In genomic region chr5:96662725-96663513, GRCh38 we compare ENCODE assay signal across 8 cellular contexts.
DNase-seq lines count a peak whose midpoint lies in the region; ATAC-seq lines count a peak whose summit lies in the region.

No MANE protein-coding gene starts in this region.

- H3K9me3 ChIP-seq in mucosa of rectum (ENCODE audit: control insufficient read depth in 2 of 2, low read length in 2 of 2): no peaks in the 10 kb centered on the region

- H3K4me3 ChIP-seq in mucosa of rectum (ENCODE audit: low read length in 2 of 2): peak overlapping the region; percentile 94 to 97

- DNase-seq in COLO829 (ENCODE audit: low spot score) (peak; percentile 87), HK-2 (ENCODE audit: unreplicated experiment) (peak; percentile 85), NOMO-1 treated with DMSO at 0.1 percent for 48 hours (lab: John Stamatoyannopoulos, UW; ENCODE audit: unreplicated experiment) (peak; percentile 88), activated T-cell treated with anti-CD3 and anti-CD28 coated beads for 48 hours (ENCODE audit: low read depth) (peak; percentile 90), epithelial cell of prostate (ENCODE audit: low read depth, low spot score) (peak; percentile 70)
- peak; percentile 92 for DNase-seq in stimulated activated CD8-positive, alpha-beta memory T cell treated with anti-CD3 and anti-CD28 coated beads, Interleukin-4, amount 100 ng/mL, for 48 hours

- H3K27ac ChIP-seq in epithelial cell of prostate (peak overlapping the region; percentile 98), mucosa of rectum (ENCODE audit: low read depth in 2 of 2, low read length in 2 of 2) (peak overlapping the region; percentile 99 to 100)

- H3K9ac ChIP-seq in mucosa of rectum (ENCODE audit: low read depth in 1 of 2, low read length in 2 of 2): peak overlapping the region; percentile 93 to 99

- no peaks in the 10 kb centered on the region for H3K36me3 ChIP-seq in mucosa of rectum (ENCODE audit: control insufficient read depth in 2 of 2, insufficient read depth in 2 of 2, low read length in 2 of 2)

- H3K4me1 ChIP-seq in mucosa of rectum (ENCODE audit: control insufficient read depth in 2 of 2, insufficient read depth in 2 of 2, low read length in 2 of 2): peaks cover 23 to 54% of the 10 kb centered on the region in 2 donors

- peak; percentile 76 for ATAC-seq in GM19463 (IDR thresholded peaks at IDR 0.05; ENCODE audit: unreplicated experiment)

- no peaks in the 10 kb centered on the region for H3K27me3 ChIP-seq in mucosa of rectum (ENCODE audit: control insufficient read depth in 2 of 2, insufficient read depth in 2 of 2, low read length in 2 of 2)

Comparison
In these comparisons a context has a peak if more than half of its experiments do, and no peak if none do; other contexts are left out.
1. Peak in every context shown above with its lines: DNase-seq, ATAC-seq, H3K4me3 ChIP-seq and H3K27ac ChIP-seq.